In genomic region chr7:150415161-150416160, GRCh38 we compare ENCODE assay signal across 21 cellular contexts. TPM values are rescaled to one million over a fixed set of nuclear protein-coding genes. Genes with fewer than 3 reads are reported as not detected.
DNase-seq lines count a peak whose midpoint lies in the region; ATAC-seq, FAIRE-seq and TF ChIP-seq lines count a peak whose summit lies in the region.
"Had no signal": no experiment of that assay in that cellular context is flagged by ENCODE, and none has a peak within 500 bp of the region (broad histone marks: within the 10 kb centered on the region; RNA-seq: fewer than 3 reads in every experiment).

No MANE protein-coding gene starts in this region.

- 0 out of 2 replicates have a peak, but pooled peaks cover 2% of the 10 kb centered on the region for H4K20me1 ChIP-seq in HepG2 (ENCODE audit: insufficient read depth, low read length)

- H3K4me3 Mint-ChIP-seq in activated T-cell treated with anti-CD3 and anti-CD28 coated beads, Interleukin-2, amount 50 U/mL, for 72 hours = no peak overlapping the region
- H3K4me3 Mint-ChIP-seq: IgD-negative memory B cell had no signal

- 19% methylated on average over 7 of the region's 19 CpGs for WGBS in HepG2 (ENCODE audit: low lambda C conversion rate)

- TF ChIP-seq RAD21 in HepG2 (CRISPR knock-in tag; IDR thresholded peaks at IDR 0.05) = no peak; the same call in 1 of the 2 replicates

- no peak overlapping the region for H2AFZ ChIP-seq in HepG2 (ENCODE audit: low read length)

- no peaks in the 10 kb centered on the region for H3K36me3 Mint-ChIP-seq in activated T-cell treated with anti-CD3 and anti-CD28 coated beads, Interleukin-2, amount 50 U/mL, for 72 hours (ENCODE audit: insufficient read depth in 2 of 2)

- no peak for DNase-seq in activated T-cell treated with anti-CD3 and anti-CD28 coated beads, Interleukin-2, amount 50 U/mL, for 72 hours
- DNase-seq in activated T-cell treated with anti-CD3 and anti-CD28 coated beads, Interleukin-2, amount 50 U/mL, for 1 hour = no peak
- DNase-seq in HepG2 (ENCODE audit: low spot score) (peak; percentile 89), upper lobe of right lung (no peak), SK-N-DZ (ENCODE audit: low spot score) (no peak), SW 1271 (lab: John Stamatoyannopoulos, UW) (no peak)
- DNase-seq: activated effector memory CD4-positive, alpha-beta T cell treated with Interleukin-2 at 50 U/mL for 16 hours; aorta; Caco-2; glutamatergic neuron; SJCRH30; stimulated activated naive CD8-positive, alpha-beta T cell treated with anti-CD3 and anti-CD28 coated beads, Interleukin-15, Interleukin-2, amounts not matched to agents 100 U/mL and 50 U/mL, for 24 hours had no signal

- POLR2A ChIA-PET in HepG2 (lab: Yijun Ruan, JAX) = interaction anchor here (0.6 to 2.1 kb wide), 6 partner anchors 9 to 46 kb away, joined by 3 to 47 read pairs (median 5); a partner anchor contains a TSS

- no peaks in the 10 kb centered on the region for H3K27me3 Mint-ChIP-seq in activated T-cell treated with anti-CD3 and anti-CD28 coated beads, Interleukin-2, amount 50 U/mL, for 72 hours (ENCODE audit: low read depth)
- H3K27me3 Mint-ChIP-seq: IgD-negative memory B cell had no signal

- H3K4me1 Mint-ChIP-seq in activated T-cell treated with anti-CD3 and anti-CD28 coated beads, Interleukin-2, amount 50 U/mL, for 72 hours (ENCODE audit: low read depth) = peaks cover 20% of the 10 kb centered on the region

- BruUV-seq in HepG2 (replicated peaks; lab: Mats Ljungman, UMichigan) = no TSS peak

- no peak for TF ChIP-seq POLR2A in HepG2 (IDR thresholded peaks at IDR 0.05; ENCODE audit: insufficient read depth in 1 of 2, low read depth in 2 of 2, low read length in 2 of 2)

- intact Hi-C loops in HepG2 (cut with micrococcal nuclease; ENCODE audit: unreplicated experiment) (no loop called here), upper lobe of right lung (cut with DNase I) (no loop called here)

- H3K27ac Mint-ChIP-seq in activated T-cell treated with anti-CD3 and anti-CD28 coated beads, Interleukin-2, amount 50 U/mL, for 72 hours = peak overlapping the region; percentile 84

- in situ Hi-C loops in HepG2 (cut with HindIII; ENCODE audit: extremely low pct_ligation_motif_present, low pct_unique_long_range_greater_than_20kb) = no loop called here

- no peak overlapping the region for H3K9ac ChIP-seq in HepG2 (ENCODE audit: insufficient read depth, low read depth, low read length)

- H3K4me2 ChIP-seq in HepG2 (ENCODE audit: low read depth, low read length) = peak overlapping the region; percentile 49

- H3K36me3 ChIP-seq in HepG2 (replicated peaks in 1 of 2; ENCODE audit: control insufficient read depth in 1 of 2, insufficient read depth in 2 of 2, low read length in 2 of 2) (no peaks in the 10 kb centered on the region), upper lobe of right lung (no peaks in the 10 kb centered on the region)
- H3K36me3 ChIP-seq: SJCRH30 had no signal

- CTCF ChIA-PET in HepG2 (lab: Yijun Ruan, JAX; ENCODE audit: low intra/inter-chr PET ratio, low total read pairs) = no interaction called here

- H3K27ac ChIP-seq in VCaP (peak overlapping the region; percentile 20; the same call in 1 of the 2 replicates), HepG2 (ENCODE audit: extremely low read length, insufficient read depth, low read length) (no peak overlapping the region), upper lobe of right lung (no peak overlapping the region)
- H3K27ac ChIP-seq: pancreas, SJCRH30 had no signal

- FAIRE-seq in HepG2 (lab: Jason Lieb, UNC) = peak; percentile 99
- FAIRE-seq: G401.6, GM12892, pancreas, urothelium cell line had no signal

- H3K79me2 ChIP-seq in HepG2 (ENCODE audit: insufficient read depth, low read length) = no peaks in the 10 kb centered on the region

- ATAC-seq in activated T-cell treated with anti-CD3 and anti-CD28 coated beads, Interleukin-2, amount 50 U/mL, for 72 hours (replicated peaks in 1 of 2) = no peak
- ATAC-seq in HepG2 = peak; percentile 82
- ATAC-seq in upper lobe of right lung = peak; percentile 19
- no peak for ATAC-seq in HG03378 (IDR thresholded peaks at IDR 0.05; ENCODE audit: unreplicated experiment)
- ATAC-seq: esophagus mucosa; pancreas; stimulated activated naive CD8-positive, alpha-beta T cell treated with anti-CD3 and anti-CD28 coated beads, Interleukin-15, Interleukin-2, amounts not matched to agents 100 U/mL and 50 U/mL, for 24 hours had no signal

- no peaks in the 10 kb centered on the region for H3K27me3 ChIP-seq in HepG2 (ENCODE audit: control insufficient read depth in 1 of 2, insufficient read depth in 2 of 2, low read length in 2 of 2)
- no peaks in the 10 kb centered on the region for H3K27me3 ChIP-seq in upper lobe of right lung
- H3K27me3 ChIP-seq: pancreas, SJCRH30 had no signal

- TF ChIP-seq CTCF in VCaP (conservative IDR thresholded peaks at IDR 0.05) (no peak), HepG2 (CRISPR knock-in tag; IDR thresholded peaks at IDR 0.05) (no peak), upper lobe of right lung (IDR thresholded peaks at IDR 0.05) (no peak)

- TF ChIP-seq EP300 in HepG2 (IDR thresholded peaks at IDR 0.05; ENCODE audit: low read depth in 2 of 2, low read length in 2 of 2) = peak; percentile 64 to 87
- TF ChIP-seq EP300 in HepG2 (CRISPR knock-in tag; IDR thresholded peaks at IDR 0.05; ENCODE audit: borderline replicate concordance) = peak; percentile 77; the same call in 1 of the 2 replicates

- H3K4me1 ChIP-seq in HepG2 (ENCODE audit: insufficient read depth, low read length) (peaks cover 42% of the 10 kb centered on the region), upper lobe of right lung (no peaks in the 10 kb centered on the region)
- H3K4me1 ChIP-seq: Caco-2, pancreas, SJCRH30 had no signal

- H3K9me3 ChIP-seq in HepG2 (ENCODE audit: low read length) = no peaks in the 10 kb centered on the region
- no peaks in the 10 kb centered on the region for H3K9me3 ChIP-seq in upper lobe of right lung
- H3K9me3 ChIP-seq: Caco-2, pancreas, SJCRH30 had no signal

- H3K4me3 ChIP-seq in HepG2 (replicated peaks in 1 of 3; ENCODE audit: insufficient read depth in 1 of 3, low read depth in 2 of 3, low read length in 3 of 3) (peak overlapping the region in 1 of 3 experiments; percentile 1; a peak in 1 of 6 replicates), upper lobe of right lung (no peak overlapping the region)
- H3K4me3 ChIP-seq: pancreas, SJCRH30 had no signal

- no peaks in the 10 kb centered on the region for H3K9me3 Mint-ChIP-seq in activated T-cell treated with anti-CD3 and anti-CD28 coated beads, Interleukin-2, amount 50 U/mL, for 72 hours
- H3K9me3 Mint-ChIP-seq: IgD-negative memory B cell had no signal

RNA-seq across cellular contexts. Expression of gene GIMAP8, which starts 35.0 kb away (rescaled TPM):
- total RNA-seq in activated T-cell treated with anti-CD3 and anti-CD28 coated beads, Interleukin-2, amount 50 U/mL, for 72 hours = 10 to 100 TPM; 10.2 to 13.1 TPM
- not detected in 2 replicates for total RNA-seq in HepG2 (2016; rRNA removed; fragmentation: Illumina TruSeq; extraction: Trizol)
- not detected in 2 replicates for total RNA-seq in HepG2 (2016; cell fraction: cytosol; rRNA removed; fragmentation: Illumina TruSeq; extraction: Trizol; ENCODE audit: low read depth)
- total RNA-seq in HepG2 (2016; cell fraction: insoluble cytoplasmic fraction; rRNA removed; fragmentation: Illumina TruSeq; extraction: Trizol) = not detected in 2 replicates
- not detected in 2 replicates for total RNA-seq in HepG2 (2016; cell fraction: membrane; rRNA removed; fragmentation: Illumina TruSeq; extraction: Trizol)
- not detected in 2 replicates for total RNA-seq in HepG2 (2016; cell fraction: nucleus; rRNA removed; fragmentation: Illumina TruSeq; extraction: Trizol)
- polyA plus RNA-seq in HepG2 (2011; rRNA removed) = not detected in 2 replicates
- polyA plus RNA-seq in HepG2 (2011; cell fraction: cytosol; rRNA removed) = not detected in 2 replicates
- polyA plus RNA-seq in HepG2 (2011; cell fraction: nucleus; rRNA removed) = not detected in 2 replicates
- not detected in 2 replicates for polyA plus RNA-seq in HepG2 (2012)
- polyA plus RNA-seq in HepG2 (2016; cell fraction: cytosol; fragmentation: Illumina TruSeq; extraction: Trizol; ENCODE audit: low read depth) = not detected in 2 replicates
- not detected in 2 replicates for polyA plus RNA-seq in HepG2 (2016; cell fraction: insoluble cytoplasmic fraction; fragmentation: Illumina TruSeq; extraction: Trizol; ENCODE audit: low read depth)
- polyA plus RNA-seq in HepG2 (2016; cell fraction: membrane; fragmentation: Illumina TruSeq; extraction: Trizol; ENCODE audit: low read depth) = not detected in 2 replicates
- polyA plus RNA-seq in HepG2 (2016; cell fraction: nucleus; fragmentation: Illumina TruSeq; extraction: Trizol; ENCODE audit: insufficient read depth, low read depth) = not detected in 2 replicates
- polyA minus RNA-seq in HepG2 (2011; rRNA and poly(A)+ RNA removed; ENCODE audit: low replicate concordance) = not detected in 2 replicates
- polyA minus RNA-seq in HepG2 (2011; cell fraction: cytosol; rRNA and poly(A)+ RNA removed) = not detected in 2 replicates
- polyA minus RNA-seq in HepG2 (2011; cell fraction: nucleus; rRNA and poly(A)+ RNA removed) = not detected in 2 replicates
- total RNA-seq in upper lobe of right lung = 42.3 TPM
- polyA plus RNA-seq in SK-N-DZ (2014; cell fraction: cytosol; rRNA removed) = 0.03 TPM in 1 of 2 replicates, not detected in the other
- polyA plus RNA-seq in SK-N-DZ (2014; cell fraction: nucleus; rRNA removed) = not detected in 2 replicates
- total RNA-seq: H4, SJCRH30 had no signal

RNA-seq across cellular contexts. Expression of gene ZNF775, which starts 36.3 kb away (rescaled TPM):
- total RNA-seq in activated T-cell treated with anti-CD3 and anti-CD28 coated beads, Interleukin-2, amount 50 U/mL, for 72 hours = 1 to 10 TPM; 6.5 to 8.2 TPM
- 3.1 and 4.5 TPM in 2 replicates for total RNA-seq in HepG2 (2016; rRNA removed; fragmentation: Illumina TruSeq; extraction: Trizol)
- total RNA-seq in HepG2 (2016; cell fraction: cytosol; rRNA removed; fragmentation: Illumina TruSeq; extraction: Trizol; ENCODE audit: low read depth) = 0.71 TPM in 2 replicates
- total RNA-seq in HepG2 (2016; cell fraction: insoluble cytoplasmic fraction; rRNA removed; fragmentation: Illumina TruSeq; extraction: Trizol) = 3.6 and 3.8 TPM in 2 replicates
- total RNA-seq in HepG2 (2016; cell fraction: membrane; rRNA removed; fragmentation: Illumina TruSeq; extraction: Trizol) = 1.9 and 2.5 TPM in 2 replicates
- total RNA-seq in HepG2 (2016; cell fraction: nucleus; rRNA removed; fragmentation: Illumina TruSeq; extraction: Trizol) = 1.8 and 3.2 TPM in 2 replicates
- 3.2 and 3.8 TPM in 2 replicates for polyA plus RNA-seq in HepG2 (2011; rRNA removed)
- polyA plus RNA-seq in HepG2 (2011; cell fraction: cytosol; rRNA removed) = 2.6 and 4.5 TPM in 2 replicates
- 5.8 and 5.9 TPM in 2 replicates for polyA plus RNA-seq in HepG2 (2011; cell fraction: nucleus; rRNA removed)
- polyA plus RNA-seq in HepG2 (2012) = 2.1 and 3.1 TPM in 2 replicates
- 0.67 and 0.68 TPM in 2 replicates for polyA plus RNA-seq in HepG2 (2016; cell fraction: cytosol; fragmentation: Illumina TruSeq; extraction: Trizol; ENCODE audit: low read depth)
- 3.7 and 4.2 TPM in 2 replicates for polyA plus RNA-seq in HepG2 (2016; cell fraction: insoluble cytoplasmic fraction; fragmentation: Illumina TruSeq; extraction: Trizol; ENCODE audit: low read depth)
- 1.2 and 1.8 TPM in 2 replicates for polyA plus RNA-seq in HepG2 (2016; cell fraction: membrane; fragmentation: Illumina TruSeq; extraction: Trizol; ENCODE audit: low read depth)
- 5.2 and 9.1 TPM in 2 replicates for polyA plus RNA-seq in HepG2 (2016; cell fraction: nucleus; fragmentation: Illumina TruSeq; extraction: Trizol; ENCODE audit: insufficient read depth, low read depth)
- 0.37 and 3.7 TPM in 2 replicates for polyA minus RNA-seq in HepG2 (2011; rRNA and poly(A)+ RNA removed; ENCODE audit: low replicate concordance)
- 2.5 and 3.9 TPM in 2 replicates for polyA minus RNA-seq in HepG2 (2011; cell fraction: cytosol; rRNA and poly(A)+ RNA removed)
- 1.8 and 2.4 TPM in 2 replicates for polyA minus RNA-seq in HepG2 (2011; cell fraction: nucleus; rRNA and poly(A)+ RNA removed)
- 4.4 TPM for total RNA-seq in upper lobe of right lung
- polyA plus RNA-seq in SK-N-DZ (2014; cell fraction: cytosol; rRNA removed) = 16.4 and 25.1 TPM in 2 replicates
- polyA plus RNA-seq in SK-N-DZ (2014; cell fraction: nucleus; rRNA removed) = 18.4 and 21.0 TPM in 2 replicates

RNA-seq across cellular contexts. Expression of gene REPIN1, which starts 46.8 kb away (rescaled TPM):
- 10 to 100 TPM; 53.6 to 73.7 TPM for total RNA-seq in activated T-cell treated with anti-CD3 and anti-CD28 coated beads, Interleukin-2, amount 50 U/mL, for 72 hours
- total RNA-seq in HepG2 (2016; rRNA removed; fragmentation: Illumina TruSeq; extraction: Trizol) (86.4 and 108 TPM in 2 replicates), upper lobe of right lung (93.7 TPM)
- 34.3 and 36.1 TPM in 2 replicates for total RNA-seq in HepG2 (2016; cell fraction: cytosol; rRNA removed; fragmentation: Illumina TruSeq; extraction: Trizol; ENCODE audit: low read depth)
- total RNA-seq in HepG2 (2016; cell fraction: insoluble cytoplasmic fraction; rRNA removed; fragmentation: Illumina TruSeq; extraction: Trizol) = 77.5 and 106 TPM in 2 replicates
- 112 and 119 TPM in 2 replicates for total RNA-seq in HepG2 (2016; cell fraction: membrane; rRNA removed; fragmentation: Illumina TruSeq; extraction: Trizol)
- total RNA-seq in HepG2 (2016; cell fraction: nucleus; rRNA removed; fragmentation: Illumina TruSeq; extraction: Trizol) = 81.1 and 91.5 TPM in 2 replicates
- polyA plus RNA-seq in HepG2 (2011; rRNA removed) = 69.9 and 87.9 TPM in 2 replicates
- polyA plus RNA-seq in HepG2 (2011; cell fraction: cytosol; rRNA removed) = 58.9 and 82.1 TPM in 2 replicates
- polyA plus RNA-seq in HepG2 (2011; cell fraction: nucleus; rRNA removed) = 189 and 195 TPM in 2 replicates
- polyA plus RNA-seq in HepG2 (2012) = 52.5 and 64.7 TPM in 2 replicates
- polyA plus RNA-seq in HepG2 (2016; cell fraction: cytosol; fragmentation: Illumina TruSeq; extraction: Trizol; ENCODE audit: low read depth) = 22.0 and 24.7 TPM in 2 replicates
- polyA plus RNA-seq in HepG2 (2016; cell fraction: insoluble cytoplasmic fraction; fragmentation: Illumina TruSeq; extraction: Trizol; ENCODE audit: low read depth) = 82.2 and 105 TPM in 2 replicates
- polyA plus RNA-seq in HepG2 (2016; cell fraction: membrane; fragmentation: Illumina TruSeq; extraction: Trizol; ENCODE audit: low read depth) = 77.8 and 77.9 TPM in 2 replicates
- 138 and 155 TPM in 2 replicates for polyA plus RNA-seq in HepG2 (2016; cell fraction: nucleus; fragmentation: Illumina TruSeq; extraction: Trizol; ENCODE audit: insufficient read depth, low read depth)
- polyA minus RNA-seq in HepG2 (2011; rRNA and poly(A)+ RNA removed; ENCODE audit: low replicate concordance) = 81.7 and 98.0 TPM in 2 replicates
- 35.3 and 35.6 TPM in 2 replicates for polyA minus RNA-seq in HepG2 (2011; cell fraction: cytosol; rRNA and poly(A)+ RNA removed)
- 50.5 and 54.6 TPM in 2 replicates for polyA minus RNA-seq in HepG2 (2011; cell fraction: nucleus; rRNA and poly(A)+ RNA removed)
- 153 and 165 TPM in 2 replicates for polyA plus RNA-seq in SK-N-DZ (2014; cell fraction: cytosol; rRNA removed)
- polyA plus RNA-seq in SK-N-DZ (2014; cell fraction: nucleus; rRNA removed) = 147 and 176 TPM in 2 replicates

Comparison
In these comparisons a context has a peak if more than half of its experiments do, and no peak if none do; other contexts are left out.
1. ATAC-seq: peak in HepG2 (single experiment) and upper lobe of right lung (single experiment); none in activated T-cell treated with anti-CD3 and anti-CD28 coated beads, Interleukin-2, amount 50 U/mL, for 72 hours (0 of 2) and HG03378 (single experiment).
2. RNA of gene GIMAP8, which starts 35.0 kb away (total RNA-seq): 42.3 TPM in upper lobe of right lung (single experiment) and 10.2 to 13.1 TPM in activated T-cell treated with anti-CD3 and anti-CD28 coated beads, Interleukin-2, amount 50 U/mL, for 72 hours; not detected in HepG2; every median in the first group is over 10 times any median in the second.